21 cellular contexts compared by ENCODE assay signal in genomic region chr14:37311233-37311632, GRCh38.
"Had no signal": no experiment of that assay in that cellular context is flagged by ENCODE, and none has a peak within 500 bp of the region (broad histone marks: within the 10 kb centered on the region; RNA-seq: fewer than 3 reads in every experiment).

No MANE protein-coding gene starts in this region.

- DNase-seq: Kasumi-1, KG1, MM.1S, NCI-H1092 treated with DMSO at 0.1 percent for 48 hours, NCI-H1436, NCI-H187, NCI-H2029, NCI-H2081 treated with DMSO at 0.1 percent for 48 hours, NCI-H2171, NCI-H226, NCI-H446, NCI-H510A, NCI-H524 treated with DMSO at 0.1 percent for 48 hours, NCI-H69, NCI-H774, Right ventricle myocardium superior, RPMI8226, SIG-M5 had no signal

- H3K36me3 ChIP-seq: SJSA1 had no signal

- H3K4me3 ChIP-seq: SJSA1, SK-N-MC had no signal

- FAIRE-seq: RCC 7860 had no signal

- H3K9me3 ChIP-seq: SJSA1 had no signal

- H3K4me1 ChIP-seq: SJSA1 had no signal

- H3K27ac ChIP-seq: SJSA1, SK-N-MC had no signal

- H3K27me3 ChIP-seq: SJSA1 had no signal
